ENCODE assay signal across 32 cellular contexts in the genomic region with DNA sequence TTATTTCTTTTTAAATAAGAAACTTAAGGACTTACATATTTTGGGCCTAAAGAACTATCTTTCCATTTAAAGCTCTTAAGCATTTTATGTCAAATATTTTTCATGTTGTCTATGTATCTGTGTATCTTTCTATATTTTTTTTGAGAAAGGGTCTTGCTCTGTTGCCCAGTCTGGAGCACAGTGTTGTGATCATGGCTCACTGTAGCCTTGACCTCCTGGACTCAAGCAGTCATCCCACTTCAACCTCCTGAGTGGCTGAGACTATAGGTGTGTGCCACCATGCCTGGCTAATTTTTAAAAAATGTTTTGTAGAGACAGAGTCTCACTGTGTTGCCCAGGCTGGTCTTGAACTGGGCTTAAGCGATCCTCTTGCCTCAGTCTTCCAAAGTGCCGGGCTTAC.
"Had no signal": no experiment of that assay in that cellular context is flagged by ENCODE, and none has a peak within 500 bp of the region (broad histone marks: within the 10 kb centered on the region; RNA-seq: fewer than 3 reads in every experiment).

No MANE protein-coding gene starts in this region.

- H3K27me3 Mint-ChIP-seq: activated CD4-positive, alpha-beta memory T cell treated with anti-CD3 and anti-CD28 coated beads for 36 hours; activated CD4-positive, alpha-beta T cell treated with anti-CD3 and anti-CD28 coated beads for 36 hours; activated CD4-positive, alpha-beta T cell treated with anti-CD3 and anti-CD28 coated beads, Interleukin-2, amount 10 ng/mL, durations not matched to agents 24 days and 14 days; activated CD8-positive, alpha-beta memory T cell treated with anti-CD3 and anti-CD28 coated beads, Interleukin-2, amount 10 ng/mL, durations not matched to agents 7 days and 5 days; activated naive CD8-positive, alpha-beta T cell; activated T-helper 17 cell treated with anti-CD3 and anti-CD28 coated beads, Interleukin-2, amount 50 U/mL, for 72 hours; dendritic cell treated with granulocyte-macrophage colony-stimulating factor and Interleukin-4, amounts not matched to agents 40 ng/mL and 50 ng/mL, for 4 days had no signal

- H3K27me3 ChIP-seq: body of pancreas, colonic mucosa, dorsolateral prefrontal cortex, esophagus muscularis mucosa, foreskin keratinocyte, gastrocnemius medialis, heart left ventricle had no signal

- H3K4me1 ChIP-seq: colonic mucosa, foreskin keratinocyte had no signal

- ATAC-seq: activated CD4-positive, alpha-beta T cell treated with anti-CD3 and anti-CD28 coated beads for 36 hours; activated CD8-positive, alpha-beta memory T cell treated with anti-CD3 and anti-CD28 coated beads, Interleukin-2, amount 10 ng/mL, durations not matched to agents 7 days and 5 days; activated CD8-positive, alpha-beta T cell treated with anti-CD3 and anti-CD28 coated beads, Interleukin-2, amount 10 ng/mL, durations not matched to agents 7 days and 5 days; activated T-cell treated with anti-CD3 and anti-CD28 coated beads, Interleukin-2, amount 50 U/mL, for 4 hours; activated T-helper 17 cell treated with anti-CD3 and anti-CD28 coated beads, Interleukin-2, amount 50 U/mL, for 72 hours; body of pancreas; gastrocnemius medialis; heart left ventricle had no signal

- DNase-seq: activated CD4-positive, alpha-beta memory T cell treated with anti-CD3 and anti-CD28 coated beads for 36 hours; activated CD4-positive, alpha-beta T cell treated with anti-CD3 and anti-CD28 coated beads for 36 hours; activated CD4-positive, alpha-beta T cell treated with anti-CD3 and anti-CD28 coated beads, Interleukin-2, amount 10 ng/mL, durations not matched to agents 24 days and 14 days; activated CD4-positive, CD25-positive, alpha-beta regulatory T cell; activated CD4-positive, CD25-positive, alpha-beta regulatory T cell treated with anti-CD3 and anti-CD28 coated beads, Interleukin-2, amount 50 U/mL, for 72 hours; activated CD8-positive, alpha-beta memory T cell treated with anti-CD3 and anti-CD28 coated beads, Interleukin-2, amount 10 ng/mL, durations not matched to agents 7 days and 5 days; activated CD8-positive, alpha-beta memory T cell treated with anti-CD3 and anti-CD28 coated beads, Interleukin-2, amount 50 U/mL, for 4 hours; activated CD8-positive, alpha-beta T cell treated with anti-CD3 and anti-CD28 coated beads, Interleukin-2, amount 10 ng/mL, durations not matched to agents 7 days and 5 days; activated effector memory CD4-positive, alpha-beta T cell treated with Interleukin-2 at 50 U/mL for 16 hours; activated gamma-delta T cell treated with Interleukin-2 at 50 U/mL for 16 hours; activated naive CD4-positive, alpha-beta T cell treated with anti-CD3 and anti-CD28 coated beads, Interleukin-2, amount 50 U/mL, for 16 hours; activated naive CD4-positive, alpha-beta T cell treated with Interleukin-2 at 50 U/mL for 16 hours; activated T-cell treated with anti-CD3 and anti-CD28 coated beads, Interleukin-2, amount 50 U/mL, for 4 hours; amniotic stem cell; anterior cingulate cortex; body of pancreas; caudate nucleus; colonic mucosa; dorsolateral prefrontal cortex; effector memory CD4-positive, alpha-beta T cell; erythroblast; foreskin keratinocyte; gastrocnemius medialis; glutamatergic neuron; heart left ventricle; T1000; WERI-Rb-1 had no signal

- H3K4me3 Mint-ChIP-seq: activated CD4-positive, alpha-beta memory T cell treated with anti-CD3 and anti-CD28 coated beads for 36 hours; activated CD4-positive, alpha-beta T cell treated with anti-CD3 and anti-CD28 coated beads for 36 hours; activated CD4-positive, alpha-beta T cell treated with anti-CD3 and anti-CD28 coated beads, Interleukin-2, amount 10 ng/mL, durations not matched to agents 24 days and 14 days; activated CD8-positive, alpha-beta memory T cell treated with anti-CD3 and anti-CD28 coated beads, Interleukin-2, amount 10 ng/mL, durations not matched to agents 7 days and 5 days; activated CD8-positive, alpha-beta T cell treated with anti-CD3 and anti-CD28 coated beads, Interleukin-2, amount 10 ng/mL, durations not matched to agents 7 days and 5 days; activated naive CD8-positive, alpha-beta T cell; activated T-cell treated with anti-CD3 and anti-CD28 coated beads, Interleukin-2, amount 50 U/mL, for 4 hours; activated T-helper 17 cell treated with anti-CD3 and anti-CD28 coated beads, Interleukin-2, amount 50 U/mL, for 72 hours; dendritic cell treated with granulocyte-macrophage colony-stimulating factor and Interleukin-4, amounts not matched to agents 40 ng/mL and 50 ng/mL, for 4 days; T-helper 2 cell treated with Interferon-gamma antibody and Interleukin-4, amounts not matched to agents 5 μg/mL and 100 μg/mL, for 36 hours had no signal

- H3K9me3 ChIP-seq: body of pancreas, colonic mucosa, esophagus muscularis mucosa, gastrocnemius medialis, heart left ventricle had no signal

- H3K27ac ChIP-seq: body of pancreas, colonic mucosa, dorsolateral prefrontal cortex, esophagus muscularis mucosa, foreskin keratinocyte, gastrocnemius medialis, heart left ventricle, WERI-Rb-1 had no signal

- H3K9me3 Mint-ChIP-seq: activated CD4-positive, alpha-beta memory T cell treated with anti-CD3 and anti-CD28 coated beads for 36 hours; activated CD4-positive, alpha-beta T cell treated with anti-CD3 and anti-CD28 coated beads, Interleukin-2, amount 10 ng/mL, durations not matched to agents 24 days and 14 days; activated T-cell treated with anti-CD3 and anti-CD28 coated beads, Interleukin-2, amount 50 U/mL, for 4 hours; activated T-helper 17 cell treated with anti-CD3 and anti-CD28 coated beads, Interleukin-2, amount 50 U/mL, for 72 hours; dendritic cell treated with granulocyte-macrophage colony-stimulating factor and Interleukin-4, amounts not matched to agents 40 ng/mL and 50 ng/mL, for 4 days; T-helper 2 cell treated with Interferon-gamma antibody and Interleukin-4, amounts not matched to agents 5 μg/mL and 100 μg/mL, for 36 hours had no signal

- H3K27ac Mint-ChIP-seq: activated CD4-positive, alpha-beta memory T cell treated with anti-CD3 and anti-CD28 coated beads for 36 hours; activated CD4-positive, alpha-beta T cell treated with anti-CD3 and anti-CD28 coated beads for 36 hours; activated CD4-positive, alpha-beta T cell treated with anti-CD3 and anti-CD28 coated beads, Interleukin-2, amount 10 ng/mL, durations not matched to agents 24 days and 14 days; activated CD8-positive, alpha-beta memory T cell treated with anti-CD3 and anti-CD28 coated beads, Interleukin-2, amount 10 ng/mL, durations not matched to agents 7 days and 5 days; activated CD8-positive, alpha-beta T cell treated with anti-CD3 and anti-CD28 coated beads, Interleukin-2, amount 10 ng/mL, durations not matched to agents 7 days and 5 days; activated naive CD8-positive, alpha-beta T cell; activated T-helper 17 cell treated with anti-CD3 and anti-CD28 coated beads, Interleukin-2, amount 50 U/mL, for 72 hours; dendritic cell treated with granulocyte-macrophage colony-stimulating factor and Interleukin-4, amounts not matched to agents 40 ng/mL and 50 ng/mL, for 4 days; T-helper 2 cell treated with Interferon-gamma antibody and Interleukin-4, amounts not matched to agents 5 μg/mL and 100 μg/mL, for 36 hours had no signal

- H3K4me3 ChIP-seq: body of pancreas, colonic mucosa, dorsolateral prefrontal cortex, esophagus muscularis mucosa, gastrocnemius medialis, heart left ventricle had no signal
